ENCODE assay signal across 31 cellular contexts in the genomic region with DNA sequence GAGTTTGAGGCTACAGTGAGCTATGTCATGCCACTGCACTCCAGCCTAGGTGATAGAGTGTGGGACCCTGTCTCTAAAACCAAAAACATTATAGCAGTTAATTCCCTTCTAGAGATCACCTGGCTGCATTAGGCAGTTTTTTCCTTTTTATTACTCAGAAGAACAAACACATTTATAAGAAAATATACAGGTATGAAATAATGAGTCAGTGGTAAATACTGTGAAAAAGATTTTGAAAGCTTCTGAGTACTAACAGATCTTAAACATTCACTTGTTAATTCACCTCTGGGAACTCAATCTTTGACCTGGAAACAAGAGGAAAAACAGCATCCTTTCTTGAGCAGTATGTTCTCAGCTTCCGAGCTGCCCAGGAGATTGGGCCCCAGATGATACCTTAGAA.
"Had no signal": no experiment of that assay in that cellular context is flagged by ENCODE, and none has a peak within 500 bp of the region (broad histone marks: within the 10 kb centered on the region; RNA-seq: fewer than 3 reads in every experiment).

No MANE protein-coding gene starts in this region.

- H3K36me3 ChIP-seq: brain microvascular endothelial cell, WERI-Rb-1 had no signal

- H3K27me3 ChIP-seq: brain microvascular endothelial cell had no signal

- ATAC-seq: activated T-cell treated with anti-CD3 and anti-CD28 coated beads, Interleukin-2, amount 50 U/mL, for 72 hours; activated T-helper 17 cell treated with anti-CD3 and anti-CD28 coated beads, Interleukin-2, amount 50 U/mL, for 72 hours had no signal

- DNase-seq: activated CD4-positive, alpha-beta memory T cell treated with anti-CD3 and anti-CD28 coated beads, Interleukin-2, amount 10 ng/mL, durations not matched to agents 7 days and 5 days; activated CD4-positive, alpha-beta T cell treated with anti-CD3 and anti-CD28 coated beads for 1 hour; activated CD4-positive, alpha-beta T cell treated with anti-CD3 and anti-CD28 coated beads for 48 hours; activated CD4-positive, CD25-positive, alpha-beta regulatory T cell; activated CD8-positive, alpha-beta memory T cell treated with anti-CD3 and anti-CD28 coated beads for 24 hours; activated effector memory CD4-positive, alpha-beta T cell treated with anti-CD3 and anti-CD28 coated beads, Interleukin-2, amount 50 U/mL, for 16 hours; activated naive CD4-positive, alpha-beta T cell; activated naive CD4-positive, alpha-beta T cell treated with anti-CD3 and anti-CD28 coated beads, Interleukin-2, amount 50 U/mL, for 16 hours; activated naive CD8-positive, alpha-beta T cell treated with anti-CD3 and anti-CD28 coated beads for 36 hours; activated T-cell treated with anti-CD3 and anti-CD28 coated beads, Interleukin-2, amount 50 U/mL, for 1 hour; activated T-cell treated with anti-CD3 and anti-CD28 coated beads, Interleukin-2, amount 50 U/mL, for 72 hours; amniotic stem cell; aorta; brain microvascular endothelial cell; central memory CD4-positive, alpha-beta T cell; Kasumi-1; MV-4-11; NCI-H1092; NCI-H1436 treated with DMSO at 0.1 percent for 48 hours; NCI-H1694 treated with DMSO at 0.1 percent for 48 hours; NCI-H2029; NCI-H345; NCI-H524 treated with DMSO at 0.1 percent for 48 hours; Right ventricle myocardium superior; SW 1271; T-helper 1 cell; T-helper 2 cell; T-helper 9 cell; WERI-Rb-1 had no signal

- H3K27ac Mint-ChIP-seq: activated CD4-positive, alpha-beta memory T cell treated with anti-CD3 and anti-CD28 coated beads, Interleukin-2, amount 10 ng/mL, durations not matched to agents 7 days and 5 days; activated naive CD8-positive, alpha-beta T cell treated with anti-CD3 and anti-CD28 coated beads for 36 hours; activated T-cell treated with anti-CD3 and anti-CD28 coated beads, Interleukin-2, amount 50 U/mL, for 72 hours; activated T-helper 17 cell treated with anti-CD3 and anti-CD28 coated beads, Interleukin-2, amount 50 U/mL, for 72 hours had no signal

- H3K27ac ChIP-seq: brain microvascular endothelial cell, RWPE1, WERI-Rb-1 had no signal

- H3K4me1 Mint-ChIP-seq: activated CD4-positive, alpha-beta memory T cell treated with anti-CD3 and anti-CD28 coated beads, Interleukin-2, amount 10 ng/mL, durations not matched to agents 7 days and 5 days; activated naive CD8-positive, alpha-beta T cell treated with anti-CD3 and anti-CD28 coated beads for 36 hours; activated T-helper 17 cell treated with anti-CD3 and anti-CD28 coated beads, Interleukin-2, amount 50 U/mL, for 72 hours had no signal

- H3K9me3 Mint-ChIP-seq: activated CD4-positive, alpha-beta memory T cell treated with anti-CD3 and anti-CD28 coated beads, Interleukin-2, amount 10 ng/mL, durations not matched to agents 7 days and 5 days; activated naive CD8-positive, alpha-beta T cell treated with anti-CD3 and anti-CD28 coated beads for 36 hours had no signal

- H3K27me3 Mint-ChIP-seq: activated CD4-positive, alpha-beta memory T cell treated with anti-CD3 and anti-CD28 coated beads, Interleukin-2, amount 10 ng/mL, durations not matched to agents 7 days and 5 days; activated T-helper 17 cell treated with anti-CD3 and anti-CD28 coated beads, Interleukin-2, amount 50 U/mL, for 72 hours had no signal

- H3K36me3 Mint-ChIP-seq: activated naive CD8-positive, alpha-beta T cell treated with anti-CD3 and anti-CD28 coated beads for 36 hours had no signal

- H3K4me3 Mint-ChIP-seq: activated CD4-positive, alpha-beta memory T cell treated with anti-CD3 and anti-CD28 coated beads, Interleukin-2, amount 10 ng/mL, durations not matched to agents 7 days and 5 days; activated naive CD8-positive, alpha-beta T cell treated with anti-CD3 and anti-CD28 coated beads for 36 hours; activated T-cell treated with anti-CD3 and anti-CD28 coated beads, Interleukin-2, amount 50 U/mL, for 72 hours; activated T-helper 17 cell treated with anti-CD3 and anti-CD28 coated beads, Interleukin-2, amount 50 U/mL, for 72 hours had no signal
